21 cellular contexts compared by ENCODE assay signal in the genomic region with DNA sequence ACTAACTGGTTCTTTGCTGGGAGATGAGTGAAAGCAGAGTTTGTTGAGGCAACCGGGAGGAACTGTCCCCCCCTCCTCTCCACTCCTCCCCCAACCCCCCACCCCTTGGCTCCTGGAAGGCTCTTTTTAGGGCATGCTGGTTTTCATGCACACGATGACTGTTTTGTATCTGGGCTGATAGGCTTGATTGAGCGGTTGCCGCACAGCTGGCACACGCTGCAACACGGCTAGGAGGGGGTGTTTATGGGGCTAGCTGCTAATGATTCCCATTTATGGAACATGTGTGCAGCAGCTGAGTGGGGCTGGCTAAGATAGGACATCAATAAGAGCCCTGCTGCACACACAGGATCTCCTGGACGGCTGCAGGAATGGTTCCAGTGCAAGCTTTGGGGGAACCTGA.
DNase-seq lines count a peak whose midpoint lies in the region; ATAC-seq, FAIRE-seq and TF ChIP-seq lines count a peak whose summit lies in the region.
"Had no signal": no experiment of that assay in that cellular context is flagged by ENCODE, and none has a peak within 500 bp of the region (broad histone marks: within the 10 kb centered on the region; RNA-seq: fewer than 3 reads in every experiment).

No MANE protein-coding gene starts in this region.

- no peaks in the 10 kb centered on the region for H3K36me3 ChIP-seq in BLaER1
- no peaks in the 10 kb centered on the region for H3K36me3 ChIP-seq in OCI-LY3 (replicated peaks; ENCODE audit: low read depth, low read length)
- H3K36me3 ChIP-seq in spleen = no peaks in the 10 kb centered on the region
- H3K36me3 ChIP-seq: HAP-1 had no signal

- ATAC-seq in HG03378 (IDR thresholded peaks at IDR 0.05; ENCODE audit: unreplicated experiment) = no peak
- ATAC-seq in HG03175 (IDR thresholded peaks at IDR 0.05; ENCODE audit: unreplicated experiment) = no peak
- ATAC-seq: A549 had no signal

- no peaks in the 10 kb centered on the region for H3K27me3 ChIP-seq in BLaER1
- H3K27me3 ChIP-seq in OCI-LY3 (ENCODE audit: low read depth, low read length) = peaks cover 12% of the 10 kb centered on the region
- peaks cover 0 to 6% (median 0%) of the 10 kb centered on the region in 7 donors for H3K27me3 ChIP-seq in spleen (replicated peaks in 1 of 7)

- H3K4me1 ChIP-seq in BLaER1 (peaks cover 51% of the 10 kb centered on the region), OCI-LY3 (ENCODE audit: low read length) (peaks cover 38% of the 10 kb centered on the region), spleen (peaks cover 0 to 15% (median 0%) of the 10 kb centered on the region in 6 donors)
- H3K4me1 ChIP-seq: A549, HAP-1 had no signal

- WGBS in spleen, 5 donors = 83 to 92% (median 87%) methylated on average over 6 to 7 of the region's 7 CpGs

- H3K9me3 ChIP-seq in BLaER1 (no peaks in the 10 kb centered on the region), OCI-LY3 (ENCODE audit: insufficient read depth, low read length) (no peaks in the 10 kb centered on the region), spleen (no peaks in the 10 kb centered on the region)
- H3K9me3 ChIP-seq: A549, HAP-1 had no signal

- intact Hi-C loops in spleen (cut with DNase I; ENCODE audit: low total_unique reads) = no loop called here

- H3K79me2 ChIP-seq in OCI-LY3 (ENCODE audit: low read length) = no peaks in the 10 kb centered on the region

- FAIRE-seq in RCC 7860 (lab: Jason Lieb, UNC) = no peak
- FAIRE-seq: A549 had no signal

- DNase-seq in kidney tubule cell (ENCODE audit: low spot score) (peak; percentile 21), spleen (peak; percentile 16), RCC 7860 (ENCODE audit: low spot score) (no peak)
- DNase-seq: C1 segment of cervical spinal cord; CD8-positive, alpha-beta memory T cell; DMS79; NCI-H146; NCI-H2029 treated with DMSO at 0.1 percent for 48 hours; NCI-H2171 treated with DMSO at 0.1 percent for 48 hours; NCI-H446; NCI-H69; NK-92 treated with Interleukin-12 subunit alpha and Interleukin-12 subunit beta, amount 100 ng/mL, for 24 hours; SHP77 had no signal

- H2AFZ ChIP-seq in OCI-LY3 (ENCODE audit: low read depth, low read length) = no peak overlapping the region

- no peak overlapping the region for H3K4me3 ChIP-seq in BLaER1
- H3K4me3 ChIP-seq in OCI-LY3 (ENCODE audit: low read length) = no peak overlapping the region
- H3K4me3 ChIP-seq in spleen = no peak overlapping the region
- H3K4me3 ChIP-seq: A549, HAP-1 had no signal

- no peaks in the 10 kb centered on the region for H4K20me1 ChIP-seq in BLaER1
- no peaks in the 10 kb centered on the region for H4K20me1 ChIP-seq in OCI-LY3 (ENCODE audit: insufficient read depth, low read length)

- no peak for TF ChIP-seq POLR2A in spleen (IDR thresholded peaks at IDR 0.05)

- peak overlapping the region; percentile 67 for H3K4me2 ChIP-seq in BLaER1
- H3K4me2 ChIP-seq in OCI-LY3 (ENCODE audit: low read length) = 0 out of 2 replicates have a peak overlapping the region, but pooled peaks have one; percentile 71
- H3K4me2 ChIP-seq: A549, KMS-11 had no signal

- H3K9ac ChIP-seq in BLaER1 = no peak overlapping the region
- H3K9ac ChIP-seq in OCI-LY3 (ENCODE audit: low read length) = no peak overlapping the region
- H3K9ac ChIP-seq: KMS-11 had no signal

- TF ChIP-seq CTCF in OCI-LY3 (IDR thresholded peaks at IDR 0.05; ENCODE audit: low read depth, low read length) = no peak
- TF ChIP-seq CTCF in spleen (IDR thresholded peaks at IDR 0.05 in 8 of 11, conservative IDR thresholded peaks at IDR 0.05 in 3 of 11) = no peak

- H3K27ac ChIP-seq in BLaER1 (no peak overlapping the region), OCI-LY3 (ENCODE audit: low read length) (no peak overlapping the region), spleen (no peak overlapping the region)
- H3K27ac ChIP-seq: A549, HL-60, KMS-11 had no signal
